ENCODE assay signal across 8 cellular contexts in genomic region chr6:42046491-42047219, GRCh38. TPM values are rescaled to one million over a fixed set of nuclear protein-coding genes. Genes with fewer than 3 reads are reported as not detected.
DNase-seq lines count a peak whose midpoint lies in the region; ATAC-seq and TF ChIP-seq lines count a peak whose summit lies in the region.

No MANE protein-coding gene starts in this region.

- peak overlapping the region; percentile 59 for H3K4me3 Mint-ChIP-seq in nephron progenitor cell

- no peaks in the 10 kb centered on the region for H3K9me3 ChIP-seq in BLaER1

- POLR2A ChIA-PET in GM10248 (lab: Yijun Ruan, JAX) = interaction anchor here (0.6 kb wide), 1 partner anchor 32 kb away, joined by 3 read pairs; no protein-coding TSS in a partner anchor

- 53 to 62% methylated on average over 12 of the region's 12 CpGs for WGBS in lower leg skin, 2 donors

- intact Hi-C loops in lower leg skin (cut with DNase I; ENCODE audit: low total_unique reads) = no loop called here

- DNase-seq in NCI-H69 (lab: John Stamatoyannopoulos, UW) (peak; percentile 42), nephron progenitor cell (no peak), SK-N-DZ (ENCODE audit: low spot score) (no peak), GM10248 (ENCODE audit: extremely low spot score) (no peak), lower leg skin (ENCODE audit: low spot score in 2 of 2) (no peak)

- peak overlapping the region; percentile 84 for H3K4me3 ChIP-seq in BLaER1
- no peak overlapping the region for H3K4me3 ChIP-seq in lower leg skin (ENCODE audit: low read depth, poor library complexity, severe bottlenecking)

- peak overlapping the region; percentile 94 for H3K27ac ChIP-seq in BLaER1
- peak overlapping the region; percentile 80 for H3K27ac ChIP-seq in cingulate gyrus (ENCODE audit: low read depth, low read length)

- peaks cover 29% of the 10 kb centered on the region for H3K36me3 ChIP-seq in BLaER1

- no peaks in the 10 kb centered on the region for H3K9me3 Mint-ChIP-seq in nephron progenitor cell

- peaks cover 31% of the 10 kb centered on the region for H3K27me3 Mint-ChIP-seq in nephron progenitor cell (ENCODE audit: low read depth, poor library complexity)

- H4K20me1 ChIP-seq in BLaER1 = peaks cover 8% of the 10 kb centered on the region; the same call in 1 of the 2 replicates

- H3K9ac ChIP-seq in BLaER1 = peak overlapping the region; percentile 89

- H3K4me2 ChIP-seq in BLaER1 = peak overlapping the region; percentile 98

- no peaks in the 10 kb centered on the region for H3K27me3 ChIP-seq in BLaER1

- CTCF ChIA-PET in GM10248 (lab: Yijun Ruan, JAX) = interaction anchor here (1.1 to 13.5 kb wide), 12 partner anchors 10 to 313 kb away, joined by 4 to 253 read pairs (median 17); partner anchors contain the start of genes BYSL, FRS3, MED20 and PRICKLE4

- peaks cover 79% of the 10 kb centered on the region for H3K4me1 ChIP-seq in BLaER1

- H3K36me3 Mint-ChIP-seq in nephron progenitor cell (ENCODE audit: low read depth) = peaks cover 5% of the 10 kb centered on the region

- H3K27ac Mint-ChIP-seq in nephron progenitor cell = no peak overlapping the region

- H3K4me1 Mint-ChIP-seq in nephron progenitor cell = peaks cover 52% of the 10 kb centered on the region

- no peak for TF ChIP-seq CTCF in nephron progenitor cell (IDR thresholded peaks at IDR 0.05)
- no peak for TF ChIP-seq CTCF in GM10248 (IDR thresholded peaks at IDR 0.05; ENCODE audit: control extremely low read depth, extremely low read depth, low read depth, missing control alignments)
- TF ChIP-seq CTCF in lower leg skin (IDR thresholded peaks at IDR 0.05) = no peak

- no peak for ATAC-seq in HG02970 (IDR thresholded peaks at IDR 0.05; ENCODE audit: low FRiP score, unreplicated experiment)

- TF ChIP-seq POLR2A in lower leg skin (IDR thresholded peaks at IDR 0.05) = no peak

RNA-seq across cellular contexts. Expression of gene TAF8, which starts 3.7 kb away (rescaled TPM):
- polyA plus RNA-seq in SK-N-DZ (2014; cell fraction: cytosol; rRNA removed) = 25.6 and 30.2 TPM in 2 replicates
- 13.6 and 21.1 TPM in 2 replicates for polyA plus RNA-seq in SK-N-DZ (2014; cell fraction: nucleus; rRNA removed)
- total RNA-seq in lower leg skin = 10 to 100 TPM; 15.8 to 24.0 (median 18.9) TPM
